1 cellular context compared by ENCODE assay signal in genomic region chr2:196219686-196220085, GRCh38.
TF ChIP-seq lines count a peak whose summit lies in the region.

No MANE protein-coding gene starts in this region.

TF ChIP-seq in HEK293, 187 proteins besides CTCF, POLR2A, EP300 and RAD21 (continued from another document):
- TF ChIP-seq PRDM6 (tag by site-specific recombination; IDR thresholded peaks at IDR 0.05), result 0 out of 2 replicates have a peak, but pooled peaks have one; percentile 24
- TF ChIP-seq ZNF629 (tag by site-specific recombination; IDR thresholded peaks at IDR 0.05), result peak; percentile 39; the same call in 1 of the 2 replicates
TF ChIP-seq in HEK293: peak in this region for 4.
